In genomic region chr3:45993421-45994027, GRCh38 we compare ENCODE assay signal across 10 cellular contexts. TPM values are rescaled to one million over a fixed set of nuclear protein-coding genes. Genes with fewer than 3 reads are reported as not detected.
DNase-seq lines count a peak whose midpoint lies in the region; ATAC-seq, FAIRE-seq and TF ChIP-seq lines count a peak whose summit lies in the region.
"Had no signal": no experiment of that assay in that cellular context is flagged by ENCODE, and none has a peak within 500 bp of the region (broad histone marks: within the 10 kb centered on the region; RNA-seq: fewer than 3 reads in every experiment).

No MANE protein-coding gene starts in this region.

- peaks cover 5 to 15% (median 12%) of the 10 kb centered on the region in 4 experiments for H3K4me1 ChIP-seq in H1 (replicated peaks in 1 of 4; ENCODE audit: control insufficient read depth in 3 of 4, insufficient read depth in 4 of 4, low read length in 3 of 4)

- H3K14ac ChIP-seq in H1 (ENCODE audit: insufficient read length), result no peak overlapping the region

- H3K36me3 ChIP-seq in H1 (ENCODE audit: control insufficient read depth in 2 of 4, insufficient read depth in 4 of 4, low read length in 3 of 4), result no peaks in the 10 kb centered on the region

- CTCF ChIA-PET in activated CD8-positive, alpha-beta memory T cell treated with anti-CD3 and anti-CD28 coated beads, Interleukin-2, amount 10 ng/mL, durations not matched to agents 7 days and 5 days (lab: Charles Lee), result interaction anchor here (0.8 to 4.9 kb wide), 14 partner anchors 8 to 84 kb away, joined by 3 to 38 read pairs (median 5); partner anchors contain the start of gene CXCR6
- CTCF ChIA-PET in H1 (lab: Charles Lee; ENCODE audit: partially characterized antibody), result interaction anchor here (0.7 kb wide), 1 partner anchor 86 kb away, joined by 4 read pairs; no protein-coding TSS in a partner anchor

- H3K27me3 ChIP-seq in H1 (replicated peaks in 1 of 4; ENCODE audit: control insufficient read depth in 3 of 4, extremely low read depth in 1 of 4, insufficient read depth in 3 of 4, low read length in 3 of 4), result peaks cover 0 to 7% (median 4%) of the 10 kb centered on the region in 4 experiments; a peak in 2 of 7 replicates

- TF ChIP-seq RAD21 in H1 (IDR thresholded peaks at IDR 0.05 in 1 of 2, conservative IDR thresholded peaks at IDR 0.05 in 1 of 2; ENCODE audit: low read depth in 2 of 2, low read length in 2 of 2), result no peak

- FAIRE-seq in H1 (lab: Jason Lieb, UNC), result no peak

- no peak overlapping the region for H3K27ac ChIP-seq in H1 (ENCODE audit: low read depth, low read length)
- H3K27ac ChIP-seq: parathyroid adenoma had no signal

- H2AK5ac ChIP-seq in H1 (ENCODE audit: low read depth, low read length), result 0 out of 2 replicates have a peak overlapping the region, but pooled peaks have one; percentile 4

- no peak overlapping the region for H2AFZ ChIP-seq in H1 (ENCODE audit: low read length)
- H2AFZ ChIP-seq: parathyroid adenoma had no signal

- no peak overlapping the region for H2BK5ac ChIP-seq in H1 (ENCODE audit: low read depth, low read length)

- peaks cover 10% of the 10 kb centered on the region; the same call in 1 of the 2 replicates for H3K79me1 ChIP-seq in H1 (ENCODE audit: low read depth, low read length)

- no peak overlapping the region for H3K9ac ChIP-seq in H1 (replicated peaks in 1 of 4; ENCODE audit: extremely low read depth in 1 of 4, low read depth in 3 of 4, low read length in 3 of 4)
- H3K9ac ChIP-seq: parathyroid adenoma had no signal

- no peak overlapping the region for H4K91ac ChIP-seq in H1 (replicated peaks; ENCODE audit: insufficient read length, low read length)

- H3K27me3 Mint-ChIP-seq in activated CD8-positive, alpha-beta memory T cell treated with anti-CD3 and anti-CD28 coated beads, Interleukin-2, amount 10 ng/mL, durations not matched to agents 7 days and 5 days, result no peaks in the 10 kb centered on the region
- peaks cover 7% of the 10 kb centered on the region for H3K27me3 Mint-ChIP-seq in T-helper 1 cell treated with Interleukin-12 subunit alpha and Interleukin-12 subunit beta and Interleukin-4 antibody, amounts not matched to agents 30 μg/mL and 1 μg/mL, for 36 hours (ENCODE audit: low read depth)
- peaks cover 7% of the 10 kb centered on the region for H3K27me3 Mint-ChIP-seq in stimulated activated naive CD8-positive, alpha-beta T cell treated with anti-CD3 and anti-CD28 coated beads, Interleukin-15, amount 100 ng/mL, for 72 hours
- H3K27me3 Mint-ChIP-seq in chondrocyte (ENCODE audit: low read depth), result peaks cover 6% of the 10 kb centered on the region

- no peak overlapping the region for H2BK20ac ChIP-seq in H1 (ENCODE audit: low read length)

- no peak overlapping the region for H3K4me3 ChIP-seq in H1 (ENCODE audit: extremely low read depth in 1 of 4, insufficient read depth in 2 of 4, low read depth in 3 of 4, low read length in 4 of 4)

- DNase-seq in activated CD8-positive, alpha-beta memory T cell treated with anti-CD3 and anti-CD28 coated beads, Interleukin-2, amount 10 ng/mL, durations not matched to agents 7 days and 5 days, result peak; percentile 70
- DNase-seq in activated CD8-positive, alpha-beta memory T cell treated with anti-CD3 and anti-CD28 coated beads for 24 hours, result no peak
- DNase-seq in H1 (ENCODE audit: low read depth in 1 of 2, low spot score in 2 of 2) (no peak), chondrocyte (ENCODE audit: low spot score) (no peak)
- DNase-seq in stimulated activated naive CD8-positive, alpha-beta T cell treated with anti-CD3 and anti-CD28 coated beads, Interleukin-15, amount 100 ng/mL, for 72 hours, result peak in 1 of 2 donors; percentile 36
- no peak for DNase-seq in activated CD4-positive, CD25-positive, alpha-beta regulatory T cell treated with anti-CD3 and anti-CD28 coated beads, Interleukin-2, amount 50 U/mL, for 72 hours
- DNase-seq: NCI-H1048 had no signal

- peaks cover 2% of the 10 kb centered on the region; the same call in 1 of the 2 replicates for H3K23me2 ChIP-seq in H1 (ENCODE audit: low read depth, low read length)

- no peak overlapping the region for H4K8ac ChIP-seq in H1 (ENCODE audit: extremely low read depth, insufficient read depth, low read length)

- no peak overlapping the region for H2BK12ac ChIP-seq in H1 (ENCODE audit: low read depth, low read length)

- 84% methylated on average over 3 of the region's 3 CpGs; no CpG with 5 or more reads in 1 of the 2 experiments for WGBS in H1 (ENCODE audit: extremely low coverage in 1 of 2, insufficient coverage in 1 of 2, insufficient read length in 1 of 2, insufficient replicate concordance in 2 of 2, low coverage in 1 of 2, low lambda C conversion rate in 2 of 2, missing lambda C conversion rate in 1 of 2), 2 experiments

- no peak overlapping the region for H3K56ac ChIP-seq in H1 (replicated peaks; ENCODE audit: insufficient read length, low read depth, low read length)

- H2BK120ac ChIP-seq in H1 (replicated peaks; ENCODE audit: low read depth, low read length), result no peak overlapping the region

- POLR2A ChIA-PET in H1 (lab: Charles Lee; ENCODE audit: partially characterized antibody), result interaction anchor here (0.7 kb wide), 1 partner anchor 300 kb away, joined by 3 read pairs; no protein-coding TSS in a partner anchor

- H3K4me2 ChIP-seq in H1 (ENCODE audit: insufficient read depth in 1 of 2, low read depth in 2 of 2, low read length in 2 of 2), result peak overlapping the region in 1 of 2 experiments; percentile 42; a peak in 1 of 4 replicates

- no peak for TF ChIP-seq CTCF in H1 (IDR thresholded peaks at IDR 0.05; ENCODE audit: control extremely low read depth in 1 of 3, insufficient read depth in 1 of 3, low read depth in 1 of 3, low read length in 3 of 3)
- TF ChIP-seq CTCF in chondrocyte (IDR thresholded peaks at IDR 0.05), result no peak

- H3K4me3 Mint-ChIP-seq in activated CD8-positive, alpha-beta memory T cell treated with anti-CD3 and anti-CD28 coated beads, Interleukin-2, amount 10 ng/mL, durations not matched to agents 7 days and 5 days, result peak overlapping the region; percentile 50
- H3K4me3 Mint-ChIP-seq in T-helper 1 cell treated with Interleukin-12 subunit alpha and Interleukin-12 subunit beta and Interleukin-4 antibody, amounts not matched to agents 30 μg/mL and 1 μg/mL, for 36 hours, result peak overlapping the region; percentile 63
- H3K4me3 Mint-ChIP-seq in stimulated activated naive CD8-positive, alpha-beta T cell treated with anti-CD3 and anti-CD28 coated beads, Interleukin-15, amount 100 ng/mL, for 72 hours, result peak overlapping the region in 1 of 2 donors; percentile 7
- H3K4me3 Mint-ChIP-seq in chondrocyte (ENCODE audit: unreplicated experiment), result no peak overlapping the region

- no peak overlapping the region for H4K5ac ChIP-seq in H1 (ENCODE audit: insufficient read length, low read depth, low read length)

- H3K23ac ChIP-seq in H1 (ENCODE audit: insufficient read length), result no peak overlapping the region

- no peaks in the 10 kb centered on the region for H3K9me3 Mint-ChIP-seq in activated CD8-positive, alpha-beta memory T cell treated with anti-CD3 and anti-CD28 coated beads, Interleukin-2, amount 10 ng/mL, durations not matched to agents 7 days and 5 days (ENCODE audit: low read depth)
- H3K9me3 Mint-ChIP-seq in T-helper 1 cell treated with Interleukin-12 subunit alpha and Interleukin-12 subunit beta and Interleukin-4 antibody, amounts not matched to agents 30 μg/mL and 1 μg/mL, for 36 hours, result no peaks in the 10 kb centered on the region
- no peaks in the 10 kb centered on the region for H3K9me3 Mint-ChIP-seq in stimulated activated naive CD8-positive, alpha-beta T cell treated with anti-CD3 and anti-CD28 coated beads, Interleukin-15, amount 100 ng/mL, for 72 hours
- H3K9me3 Mint-ChIP-seq in chondrocyte (ENCODE audit: low read depth), result no peaks in the 10 kb centered on the region

- no peak for TF ChIP-seq POLR2A in H1 (IDR thresholded peaks at IDR 0.05; ENCODE audit: control extremely low read depth in 1 of 2, low read depth in 2 of 2, low read length in 2 of 2)

- H3K4me1 Mint-ChIP-seq in activated CD8-positive, alpha-beta memory T cell treated with anti-CD3 and anti-CD28 coated beads, Interleukin-2, amount 10 ng/mL, durations not matched to agents 7 days and 5 days, result peaks cover 70% of the 10 kb centered on the region
- H3K4me1 Mint-ChIP-seq in T-helper 1 cell treated with Interleukin-12 subunit alpha and Interleukin-12 subunit beta and Interleukin-4 antibody, amounts not matched to agents 30 μg/mL and 1 μg/mL, for 36 hours (ENCODE audit: low read depth), result peaks cover 55% of the 10 kb centered on the region
- peaks cover 68% of the 10 kb centered on the region for H3K4me1 Mint-ChIP-seq in stimulated activated naive CD8-positive, alpha-beta T cell treated with anti-CD3 and anti-CD28 coated beads, Interleukin-15, amount 100 ng/mL, for 72 hours
- peaks cover 29% of the 10 kb centered on the region for H3K4me1 Mint-ChIP-seq in chondrocyte (ENCODE audit: low read depth)

- TF ChIP-seq EP300 in H1 (IDR thresholded peaks at IDR 0.05; ENCODE audit: borderline replicate concordance in 1 of 2, low read depth in 2 of 2, low read length in 2 of 2), result no peak

- no peak overlapping the region for H3K4ac ChIP-seq in H1 (replicated peaks; ENCODE audit: insufficient read length, low read depth, low read length)

- peaks cover 26% of the 10 kb centered on the region for H3K36me3 Mint-ChIP-seq in activated CD8-positive, alpha-beta memory T cell treated with anti-CD3 and anti-CD28 coated beads, Interleukin-2, amount 10 ng/mL, durations not matched to agents 7 days and 5 days
- H3K36me3 Mint-ChIP-seq in T-helper 1 cell treated with Interleukin-12 subunit alpha and Interleukin-12 subunit beta and Interleukin-4 antibody, amounts not matched to agents 30 μg/mL and 1 μg/mL, for 36 hours (ENCODE audit: low read depth), result peaks cover 45% of the 10 kb centered on the region
- H3K36me3 Mint-ChIP-seq in chondrocyte (ENCODE audit: low read depth), result no peaks in the 10 kb centered on the region

- no peaks in the 10 kb centered on the region for H4K20me1 ChIP-seq in H1 (replicated peaks in 1 of 2; ENCODE audit: control insufficient read depth in 1 of 2, insufficient read depth in 2 of 2, low read length in 2 of 2)

- H2BK15ac ChIP-seq in H1 (ENCODE audit: low read length), result no peak overlapping the region

- H3K18ac ChIP-seq in H1 (ENCODE audit: extremely low read depth, low read length), result no peak overlapping the region

- ATAC-seq in activated CD8-positive, alpha-beta memory T cell treated with anti-CD3 and anti-CD28 coated beads, Interleukin-2, amount 10 ng/mL, durations not matched to agents 7 days and 5 days, result peak; percentile 31
- peak; percentile 44 for ATAC-seq in stimulated activated naive CD8-positive, alpha-beta T cell treated with anti-CD3 and anti-CD28 coated beads, Interleukin-15, amount 100 ng/mL, for 72 hours
- no peak for ATAC-seq in GM19328 (IDR thresholded peaks at IDR 0.05; ENCODE audit: unreplicated experiment)

- peaks cover 0 to 48% of the 10 kb centered on the region in 2 experiments; a peak in 2 of 4 replicates for H3K79me2 ChIP-seq in H1 (ENCODE audit: control insufficient read depth in 1 of 2, insufficient read depth in 2 of 2, low read length in 2 of 2)
- H3K79me2 ChIP-seq: parathyroid adenoma had no signal

- H3K9me3 ChIP-seq in H1 (ENCODE audit: insufficient read depth in 2 of 2, low read depth in 1 of 2, low read length in 1 of 2), result no peaks in the 10 kb centered on the region

- H3K27ac Mint-ChIP-seq in activated CD8-positive, alpha-beta memory T cell treated with anti-CD3 and anti-CD28 coated beads, Interleukin-2, amount 10 ng/mL, durations not matched to agents 7 days and 5 days, result peak overlapping the region; percentile 79
- H3K27ac Mint-ChIP-seq in T-helper 1 cell treated with Interleukin-12 subunit alpha and Interleukin-12 subunit beta and Interleukin-4 antibody, amounts not matched to agents 30 μg/mL and 1 μg/mL, for 36 hours, result peak overlapping the region; percentile 83
- no peak overlapping the region for H3K27ac Mint-ChIP-seq in stimulated activated naive CD8-positive, alpha-beta T cell treated with anti-CD3 and anti-CD28 coated beads, Interleukin-15, amount 100 ng/mL, for 72 hours
- H3K27ac Mint-ChIP-seq in chondrocyte (ENCODE audit: unreplicated experiment), result no peak overlapping the region

RNA-seq across cellular contexts. Expression of gene FYCO1, which starts 2.1 kb away (rescaled TPM):
- 10 to 100 TPM; 19.1 to 27.7 TPM for total RNA-seq in activated CD8-positive, alpha-beta memory T cell treated with anti-CD3 and anti-CD28 coated beads, Interleukin-2, amount 10 ng/mL, durations not matched to agents 7 days and 5 days
- total RNA-seq in H1 (2021; fragmentation: NEBNext Ultra II Directional; extraction: Animal tissue kit (Norgen Biotek cat#: 25700)), result 9.3 and 10.8 TPM in 2 replicates
- 4.8 and 6.7 TPM in 2 replicates for polyA plus RNA-seq in H1 (2011; rRNA removed)
- 5.4 TPM for polyA plus RNA-seq in H1 (2011; cell fraction: cytosol; rRNA removed)
- polyA plus RNA-seq in H1 (2011; cell fraction: nucleus; rRNA removed), result 16.2 TPM
- polyA plus RNA-seq in H1 (2012, experiment 1 of 2), result 5.2 to 6.1 TPM (median 5.7 TPM) in 4 replicates
- 1.4 TPM for polyA plus RNA-seq in H1 (2012, experiment 2 of 2)
- 5.1 TPM for polyA plus RNA-seq in H1 (2013, experiment 1 of 2)
- polyA plus RNA-seq in H1 (2013, experiment 2 of 2), result 6.2 TPM
- 18.5 and 27.0 TPM in 2 replicates for polyA minus RNA-seq in H1 (2011; rRNA and poly(A)+ RNA removed)
- polyA minus RNA-seq in H1 (2011; cell fraction: cytosol; rRNA and poly(A)+ RNA removed), result 7.9 TPM
- 22.1 TPM for polyA minus RNA-seq in H1 (2011; cell fraction: nucleus; rRNA and poly(A)+ RNA removed)
- 28.1 to 32.3 TPM (median 31.6 TPM) in 3 replicates for total RNA-seq in chondrocyte

RNA-seq across cellular contexts. Expression of gene XCR1, which starts 33.8 kb away (rescaled TPM):
- total RNA-seq in activated CD8-positive, alpha-beta memory T cell treated with anti-CD3 and anti-CD28 coated beads, Interleukin-2, amount 10 ng/mL, durations not matched to agents 7 days and 5 days, result not detected
- not detected in 2 replicates for total RNA-seq in H1 (2021; fragmentation: NEBNext Ultra II Directional; extraction: Animal tissue kit (Norgen Biotek cat#: 25700))
- 0.19 and 0.53 TPM in 2 replicates for polyA plus RNA-seq in H1 (2011; rRNA removed)
- 0.08 TPM for polyA plus RNA-seq in H1 (2011; cell fraction: cytosol; rRNA removed)
- polyA plus RNA-seq in H1 (2011; cell fraction: nucleus; rRNA removed), result 0.66 TPM
- 0.11 to 0.33 TPM (median 0.17 TPM) in 4 replicates for polyA plus RNA-seq in H1 (2012, experiment 1 of 2)
- 0.10 TPM for polyA plus RNA-seq in H1 (2012, experiment 2 of 2)
- 0.08 TPM for polyA plus RNA-seq in H1 (2013, experiment 1 of 2)
- polyA plus RNA-seq in H1 (2013, experiment 2 of 2), result 0.09 TPM
- 0.16 and 0.22 TPM in 2 replicates for polyA minus RNA-seq in H1 (2011; rRNA and poly(A)+ RNA removed)
- polyA minus RNA-seq in H1 (2011; cell fraction: cytosol; rRNA and poly(A)+ RNA removed), result not detected
- polyA minus RNA-seq in H1 (2011; cell fraction: nucleus; rRNA and poly(A)+ RNA removed), result not detected
- total RNA-seq in chondrocyte, result not detected in 3 replicates

RNA-seq across cellular contexts. Expression of gene CXCR6, which starts 50.3 kb away (rescaled TPM):
- total RNA-seq in activated CD8-positive, alpha-beta memory T cell treated with anti-CD3 and anti-CD28 coated beads, Interleukin-2, amount 10 ng/mL, durations not matched to agents 7 days and 5 days, result 100 to 1,000 TPM in 1 of 2 experiments, 10 to 100 TPM in 1; 49.7 to 109 TPM
- total RNA-seq in H1 (2021; fragmentation: NEBNext Ultra II Directional; extraction: Animal tissue kit (Norgen Biotek cat#: 25700)), result not detected in 2 replicates
- polyA plus RNA-seq in H1 (2011; rRNA removed), result not detected in 2 replicates
- not detected for polyA plus RNA-seq in H1 (2011; cell fraction: cytosol; rRNA removed)
- not detected for polyA plus RNA-seq in H1 (2011; cell fraction: nucleus; rRNA removed)
- 0.10 to 0.25 TPM (median 0.16 TPM) in 4 replicates for polyA plus RNA-seq in H1 (2012, experiment 1 of 2)
- polyA plus RNA-seq in H1 (2012, experiment 2 of 2), result not detected
- not detected for polyA plus RNA-seq in H1 (2013, experiment 1 of 2)
- polyA plus RNA-seq in H1 (2013, experiment 2 of 2), result not detected
- polyA minus RNA-seq in H1 (2011; rRNA and poly(A)+ RNA removed), result not detected in 2 replicates
- not detected for polyA minus RNA-seq in H1 (2011; cell fraction: cytosol; rRNA and poly(A)+ RNA removed)
- polyA minus RNA-seq in H1 (2011; cell fraction: nucleus; rRNA and poly(A)+ RNA removed), result not detected
- not detected in 3 replicates for total RNA-seq in chondrocyte

Comparison
In these comparisons a context has a peak if more than half of its experiments do, and no peak if none do; other contexts are left out.
1. H3K27ac Mint-ChIP-seq: peak in activated CD8-positive, alpha-beta memory T cell treated with anti-CD3 and anti-CD28 coated beads, Interleukin-2, amount 10 ng/mL, durations not matched to agents 7 days and 5 days (single experiment) and T-helper 1 cell treated with Interleukin-12 subunit alpha and Interleukin-12 subunit beta and Interleukin-4 antibody, amounts not matched to agents 30 μg/mL and 1 μg/mL, for 36 hours (single experiment); none in stimulated activated naive CD8-positive, alpha-beta T cell treated with anti-CD3 and anti-CD28 coated beads, Interleukin-15, amount 100 ng/mL, for 72 hours (0 of 2) and chondrocyte (single experiment).
2. RNA of gene CXCR6, which starts 50.3 kb away (total RNA-seq): 49.7 to 109 TPM in activated CD8-positive, alpha-beta memory T cell treated with anti-CD3 and anti-CD28 coated beads, Interleukin-2, amount 10 ng/mL, durations not matched to agents 7 days and 5 days; not detected in H1 and not detected in chondrocyte; every median in the first group is over 10 times any median in the second.